In genomic region chr1:220086261-220086686, GRCh38 we compare ENCODE assay signal across 1 cellular context.
TF ChIP-seq lines count a peak whose summit lies in the region.
"Not testable (repeated sequence)": the region's sequence is repeated elsewhere in the genome, so short reads cannot be mapped to it uniquely, and the experiment has no call there.

No MANE protein-coding gene starts in this region.

TF ChIP-seq in K562, 482 proteins besides CTCF, POLR2A, EP300 and RAD21:
- TF ChIP-seq TFAP4 (CRISPR knock-in tag; IDR thresholded peaks at IDR 0.05; ENCODE audit: borderline replicate concordance) (0 out of 2 replicates have a peak, but pooled peaks have one; percentile 7), SMC3 (conservative IDR thresholded peaks at IDR 0.05; ENCODE audit: insufficient read depth, low read depth, low read length) (0 out of 2 replicates have a peak, but pooled peaks have one; percentile 24), SMARCE1 (IDR thresholded peaks at IDR 0.05) (peak; percentile 66; the same call in 1 of the 2 replicates), YY1 (IDR thresholded peaks at IDR 0.05; ENCODE audit: borderline replicate concordance in 1 of 3, control insufficient read depth in 1 of 3, extremely low read depth in 1 of 3, insufficient read depth in 3 of 3, insufficient read length in 1 of 3, insufficient replicate concordance in 2 of 3, low read depth in 1 of 3, low read length in 2 of 3) (peak in 1 of 3 experiments; percentile 25), ZNF592 (IDR thresholded peaks at IDR 0.05) (0 out of 2 replicates have a peak, but pooled peaks have one; percentile 23), XRCC5 (IDR thresholded peaks at IDR 0.05; ENCODE audit: low read depth, low read length) (0 out of 2 replicates have a peak, but pooled peaks have one; percentile 39), MAZ (CRISPR knock-in tag; conservative IDR thresholded peaks at IDR 0.05 in 1 of 2, IDR thresholded peaks at IDR 0.05 in 1 of 2) (peak in 1 of 2 experiments; percentile 65; a peak in 1 of 4 replicates), BRD9 (IDR thresholded peaks at IDR 0.05; ENCODE audit: low read depth, partially characterized antibody) (peak; percentile 10), CXXC5 (CRISPR knock-in tag; IDR thresholded peaks at IDR 0.05) (peak; percentile 71), CTCFL (IDR thresholded peaks at IDR 0.05; ENCODE audit: borderline replicate concordance, insufficient read depth, low read depth, low read length, poor library complexity, severe bottlenecking) (peak; percentile 88), DPF2 (IDR thresholded peaks at IDR 0.05) (0 out of 2 replicates have a peak, but pooled peaks have one; percentile 59), ZNF384 (IDR thresholded peaks at IDR 0.05; ENCODE audit: low read depth, low read length) (peak; percentile 76), SPI1 (IDR thresholded peaks at IDR 0.05; ENCODE audit: borderline replicate concordance, low read depth, low read length) (peak; percentile 38; the same call in 1 of the 2 replicates), NRF1 (conservative IDR thresholded peaks at IDR 0.05 in 1 of 2, IDR thresholded peaks at IDR 0.05 in 1 of 2) (0 out of 4 replicates have a peak, but pooled peaks of 1 of the 2 experiments have one; percentile 5), TAF1 (IDR thresholded peaks at IDR 0.05; ENCODE audit: control insufficient read depth, extremely low read depth, insufficient read depth, low read length, severe bottlenecking) (peak; percentile 35), ZBTB26 (CRISPR knock-in tag; IDR thresholded peaks at IDR 0.05) (0 out of 2 replicates have a peak, but pooled peaks have one; percentile 65), BCOR (IDR thresholded peaks at IDR 0.05) (peak; percentile 87), DEAF1 (CRISPR knock-in tag; IDR thresholded peaks at IDR 0.05) (peak; percentile 10; the same call in 1 of the 2 replicates), CREM (IDR thresholded peaks at IDR 0.05; ENCODE audit: low read depth) (peak; percentile 54; the same call in 1 of the 2 replicates), ARID3A (IDR thresholded peaks at IDR 0.05; ENCODE audit: borderline replicate concordance, low read depth, low read length) (peak; percentile 44; the same call in 1 of the 2 replicates), GABPA (tag; conservative IDR thresholded peaks at IDR 0.05; ENCODE audit: low read depth) (0 out of 2 replicates have a peak, but pooled peaks have one; percentile 11), SMARCA5 (IDR thresholded peaks at IDR 0.05) (0 out of 2 replicates have a peak, but pooled peaks have one; percentile 30), ZBTB33 (CRISPR knock-in tag; IDR thresholded peaks at IDR 0.05) (peak; percentile 57; the same call in 1 of the 2 replicates), HDGF (IDR thresholded peaks at IDR 0.05) (0 out of 2 replicates have a peak, but pooled peaks have one; percentile 66), NFE2 (IDR thresholded peaks at IDR 0.05; ENCODE audit: low read depth) (0 out of 2 replicates have a peak, but pooled peaks have one; percentile 1), ATF1 (tag; IDR thresholded peaks at IDR 0.05) (peak; percentile 37; the same call in 1 of the 2 replicates), SMARCA4 (IDR thresholded peaks at IDR 0.05) (peak; percentile 69; the same call in 1 of the 2 replicates), ZNF121 (CRISPR knock-in tag; conservative IDR thresholded peaks at IDR 0.05) (peak; percentile 95), HDAC2 (IDR thresholded peaks at IDR 0.05) (peak; percentile 17; the same call in 1 of the 2 replicates), MLLT1 (IDR thresholded peaks at IDR 0.05) (peak in 1 of 2 experiments; percentile 23; a peak in 1 of 4 replicates), ATF7 (IDR thresholded peaks at IDR 0.05) (peak; percentile 22; the same call in 1 of the 2 replicates), MYC (IDR thresholded peaks at IDR 0.05; ENCODE audit: low read depth, low read length) (peak; percentile 12; the same call in 1 of the 2 replicates), MBD1 (CRISPR knock-in tag; IDR thresholded peaks at IDR 0.05) (0 out of 2 replicates have a peak, but pooled peaks have one; percentile 41), RCOR1 (IDR thresholded peaks at IDR 0.05; ENCODE audit: borderline replicate concordance in 1 of 2, low read depth in 2 of 2, low read length in 2 of 2) (peak in 1 of 2 experiments; percentile 38; a peak in 1 of 4 replicates), KDM1A (IDR thresholded peaks at IDR 0.05) (peak; percentile 34 to 69; a peak in 2 of 4 replicates), JUND (IDR thresholded peaks at IDR 0.05; ENCODE audit: borderline replicate concordance, low read depth, low read length) (0 out of 2 replicates have a peak, but pooled peaks have one; percentile 11), TOE1 (IDR thresholded peaks at IDR 0.05; ENCODE audit: borderline replicate concordance) (0 out of 2 replicates have a peak, but pooled peaks have one; percentile 44)
- not testable (repeated sequence) for TF ChIP-seq ATF1 (CRISPR knock-in tag; IDR thresholded peaks at IDR 0.05); MYC (CRISPR knock-in tag; IDR thresholded peaks at IDR 0.05; ENCODE audit: borderline replicate concordance, low read depth); JUND (tag; IDR thresholded peaks at IDR 0.05; ENCODE audit: borderline replicate concordance, low read depth, low read length); TOE1 (CRISPR knock-in tag; IDR thresholded peaks at IDR 0.05; ENCODE audit: borderline replicate concordance, low read depth)
